Comparison of ENCODE assay signal across 17 cellular contexts in the genomic region with DNA sequence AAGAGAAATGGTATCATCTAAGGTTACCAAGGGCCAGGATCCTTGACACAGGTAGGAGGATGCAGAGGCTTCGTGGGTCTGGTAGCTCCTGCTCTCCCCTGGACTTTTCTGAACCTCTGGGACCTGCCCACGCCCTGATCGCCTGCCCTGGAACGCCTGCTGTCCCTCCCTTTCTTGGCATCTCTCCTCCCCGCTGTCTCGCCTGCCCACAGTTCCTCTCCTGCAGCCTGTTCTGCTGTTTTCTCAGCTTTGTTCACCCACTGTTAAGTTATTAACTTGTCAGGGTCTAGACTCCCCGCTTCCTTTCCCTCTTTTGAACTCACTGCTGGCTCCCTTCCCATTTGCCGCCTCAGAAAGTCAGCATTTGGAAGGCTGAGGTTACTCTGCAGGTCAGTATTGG. TPM values are rescaled to one million over a fixed set of nuclear protein-coding genes. Genes with fewer than 3 reads are reported as not detected.
DNase-seq lines count a peak whose midpoint lies in the region; FAIRE-seq and TF ChIP-seq lines count a peak whose summit lies in the region.
"Had no signal": no experiment of that assay in that cellular context is flagged by ENCODE, and none has a peak within 500 bp of the region (broad histone marks: within the 10 kb centered on the region; RNA-seq: fewer than 3 reads in every experiment).

No MANE protein-coding gene starts in this region.

- H3K4me3 ChIP-seq in cardiac muscle cell (no peak overlapping the region), left ventricle myocardium inferior (no peak overlapping the region), endothelial cell of umbilical vein (replicated peaks in 1 of 3; ENCODE audit: insufficient read depth in 1 of 3, low read depth in 1 of 3, low read length in 3 of 3) (no peak overlapping the region), uterus (no peak overlapping the region), SK-N-SH (ENCODE audit: low read depth in 2 of 2, low read length in 1 of 2) (no peak overlapping the region)

- CTCF ChIA-PET in endothelial cell of umbilical vein (lab: Charles Lee) (no interaction called here), SK-N-SH (lab: Yijun Ruan, JAX) (interaction anchor here (1.0 kb wide), 1 partner anchor 488 kb away, joined by 4 read pairs; no protein-coding TSS in a partner anchor)

- no peaks in the 10 kb centered on the region for H3K9me1 ChIP-seq in endothelial cell of umbilical vein (replicated peaks; ENCODE audit: control insufficient read depth, extremely low read depth, insufficient read depth, low read length)

- H3K9me3 Mint-ChIP-seq in nephron progenitor cell = no peaks in the 10 kb centered on the region
- H3K9me3 Mint-ChIP-seq: activated T-cell treated with anti-CD3 and anti-CD28 coated beads, Interleukin-2, amount 50 U/mL, for 24 hours had no signal

- no peak for TF ChIP-seq EP300 in SK-N-SH (IDR thresholded peaks at IDR 0.05; ENCODE audit: borderline replicate concordance in 1 of 2, low read depth in 1 of 2, low read length in 1 of 2)

- no peak for TF ChIP-seq POLR2A in endothelial cell of umbilical vein (IDR thresholded peaks at IDR 0.05; ENCODE audit: low read depth, low read length)
- no peak for TF ChIP-seq POLR2A in uterus (IDR thresholded peaks at IDR 0.05)

- DNase-seq in cardiac muscle cell (ENCODE audit: low read depth in 1 of 2, low spot score in 1 of 2) (no peak), left ventricle myocardium inferior (no peak), endothelial cell of umbilical vein (ENCODE audit: low read depth, low spot score) (peak; percentile 55), nephron progenitor cell (no peak), uterus (no peak), SK-N-SH (no peak), NCI-H1930 (lab: John Stamatoyannopoulos, UW) (no peak), NCI-H2029 (lab: John Stamatoyannopoulos, UW) (no peak)
- DNase-seq: activated CD4-positive, alpha-beta T cell treated with anti-CD3 and anti-CD28 coated beads for 1 hour; activated T-cell treated with anti-CD3 and anti-CD28 coated beads, Interleukin-2, amount 50 U/mL, for 24 hours; effector CD8-positive, alpha-beta T cell; NCI-H1105 treated with DMSO at 0.1 percent for 48 hours; OCI-M1; stimulated activated naive CD4-positive, alpha-beta T cell treated with Interleukin-2 at 50 U/mL for 16 hours had no signal

- 83% methylated on average over 8 of the region's 8 CpGs for WGBS in SK-N-SH (ENCODE audit: low lambda C conversion rate)

- peak overlapping the region; percentile 36 for H2AFZ ChIP-seq in endothelial cell of umbilical vein (ENCODE audit: low read depth, low read length)
- no peak overlapping the region for H2AFZ ChIP-seq in SK-N-SH (ENCODE audit: low read depth)

- H3K27ac ChIP-seq in cardiac muscle cell (peak overlapping the region; percentile 13), left ventricle myocardium inferior (replicated peaks) (no peak overlapping the region), endothelial cell of umbilical vein (ENCODE audit: insufficient read depth, low read depth, low read length) (no peak overlapping the region), uterus (peak overlapping the region; percentile 17 to 25), SK-N-SH (ENCODE audit: low read depth in 2 of 2, low read length in 1 of 2) (no peak overlapping the region)

- H4K20me1 ChIP-seq in endothelial cell of umbilical vein (replicated peaks; ENCODE audit: control insufficient read depth, extremely low read depth, insufficient read depth, low read length) (no peaks in the 10 kb centered on the region), SK-N-SH (ENCODE audit: insufficient read depth) (no peaks in the 10 kb centered on the region)

- no peak for FAIRE-seq in endothelial cell of umbilical vein (lab: Jason Lieb, UNC)
- FAIRE-seq: A204.1, GM19239 had no signal

- TF ChIP-seq CTCF in cardiac muscle cell (IDR thresholded peaks at IDR 0.05; ENCODE audit: low read depth, low read length) (no peak), left ventricle myocardium inferior (IDR thresholded peaks at IDR 0.05; ENCODE audit: borderline replicate concordance) (no peak), endothelial cell of umbilical vein (IDR thresholded peaks at IDR 0.05; ENCODE audit: extremely low read depth in 1 of 2, insufficient read depth in 1 of 2, low read depth in 1 of 2, low read length in 2 of 2) (no peak), nephron progenitor cell (IDR thresholded peaks at IDR 0.05) (no peak), uterus (IDR thresholded peaks at IDR 0.05) (no peak), SK-N-SH (IDR thresholded peaks at IDR 0.05) (no peak)

- POLR2A ChIA-PET in endothelial cell of umbilical vein (lab: Charles Lee) (interaction anchor here (1.1 kb wide), 1 partner anchor 42 kb away, joined by 3 read pairs; no protein-coding TSS in a partner anchor), SK-N-SH (lab: Yijun Ruan, JAX) (no interaction called here)

- no peak overlapping the region for H3K4me2 ChIP-seq in endothelial cell of umbilical vein (ENCODE audit: insufficient read depth, low read length)
- no peak overlapping the region for H3K4me2 ChIP-seq in SK-N-SH

- H3K9ac ChIP-seq in endothelial cell of umbilical vein (replicated peaks; ENCODE audit: extremely low read depth, insufficient read depth, low read length) (no peak overlapping the region), SK-N-SH (no peak overlapping the region)

- H3K4me1 ChIP-seq in cardiac muscle cell (ENCODE audit: low read depth) (peaks cover 62% of the 10 kb centered on the region), left ventricle myocardium inferior (peaks cover 18% of the 10 kb centered on the region), endothelial cell of umbilical vein (ENCODE audit: control insufficient read depth, extremely low read depth, insufficient read depth, low read length) (no peaks in the 10 kb centered on the region), uterus (no peaks in the 10 kb centered on the region), SK-N-SH (ENCODE audit: control insufficient read depth in 1 of 2, insufficient read depth in 2 of 2, low read depth in 1 of 2, low read length in 1 of 2) (peaks cover 0 to 38% of the 10 kb centered on the region in 2 experiments; a peak in 2 of 4 replicates)

- no peaks in the 10 kb centered on the region for H3K9me3 ChIP-seq in cardiac muscle cell (ENCODE audit: low read depth)
- H3K9me3 ChIP-seq in left ventricle myocardium inferior (replicated peaks) = no peaks in the 10 kb centered on the region
- H3K9me3 ChIP-seq in endothelial cell of umbilical vein (replicated peaks; ENCODE audit: control insufficient read depth, insufficient read depth, low read length) = no peaks in the 10 kb centered on the region
- H3K9me3 ChIP-seq in uterus = no peaks in the 10 kb centered on the region
- H3K9me3 ChIP-seq in SK-N-SH = no peaks in the 10 kb centered on the region

- peaks cover 88% of the 10 kb centered on the region for H3K4me1 Mint-ChIP-seq in nephron progenitor cell

- H3K27me3 Mint-ChIP-seq in nephron progenitor cell (ENCODE audit: low read depth, poor library complexity) = no peaks in the 10 kb centered on the region

- peak overlapping the region; percentile 91 for H3K27ac Mint-ChIP-seq in nephron progenitor cell
- H3K27ac Mint-ChIP-seq: activated T-cell treated with anti-CD3 and anti-CD28 coated beads, Interleukin-2, amount 50 U/mL, for 24 hours had no signal

- peaks cover 6% of the 10 kb centered on the region for H3K36me3 Mint-ChIP-seq in nephron progenitor cell (ENCODE audit: low read depth)

- H3K27me3 ChIP-seq in cardiac muscle cell (no peaks in the 10 kb centered on the region), left ventricle myocardium inferior (ENCODE audit: low read depth) (no peaks in the 10 kb centered on the region), endothelial cell of umbilical vein (ENCODE audit: control insufficient read depth in 2 of 2, insufficient read depth in 2 of 2, low read length in 2 of 2) (peaks cover 0 to 3% of the 10 kb centered on the region in 2 experiments), uterus (no peaks in the 10 kb centered on the region), SK-N-SH (ENCODE audit: insufficient read depth) (no peaks in the 10 kb centered on the region)

- intact Hi-C loops in left ventricle myocardium inferior (cut with micrococcal nuclease) = no loop called here
- intact Hi-C loops in endothelial cell of umbilical vein (cut with micrococcal nuclease) = no loop called here
- intact Hi-C loops in uterus (cut with DNase I; ENCODE audit: low total_unique reads) = no loop called here

- no peaks in the 10 kb centered on the region for H3F3A ChIP-seq in SK-N-SH (replicated peaks; ENCODE audit: insufficient read depth)

- dilution Hi-C loops in endothelial cell of umbilical vein (cut with MboI; ENCODE audit: extremely low pct_ligation_motif_present, low sequenced_read_pairs) = no loop called here

- BruUV-seq in endothelial cell of umbilical vein (replicated peaks; lab: Mats Ljungman, UMichigan) = no TSS peak

- H3K79me2 ChIP-seq in endothelial cell of umbilical vein (ENCODE audit: control insufficient read depth, insufficient read depth, low read length) (no peaks in the 10 kb centered on the region), SK-N-SH (ENCODE audit: insufficient read depth) (no peaks in the 10 kb centered on the region)

- H3K9me2 ChIP-seq in SK-N-SH = no peaks in the 10 kb centered on the region

- no peak overlapping the region for H3K4me3 Mint-ChIP-seq in nephron progenitor cell
- H3K4me3 Mint-ChIP-seq: activated T-cell treated with anti-CD3 and anti-CD28 coated beads, Interleukin-2, amount 50 U/mL, for 24 hours had no signal

- TF ChIP-seq RAD21 in SK-N-SH (IDR thresholded peaks at IDR 0.05; ENCODE audit: low read length) = no peak

- H3K36me3 ChIP-seq in cardiac muscle cell = no peaks in the 10 kb centered on the region
- H3K36me3 ChIP-seq in left ventricle myocardium inferior = no peaks in the 10 kb centered on the region
- H3K36me3 ChIP-seq in endothelial cell of umbilical vein (ENCODE audit: control insufficient read depth in 2 of 2, extremely low read depth in 1 of 2, insufficient read depth in 2 of 2, low read length in 2 of 2) = no peaks in the 10 kb centered on the region
- no peaks in the 10 kb centered on the region for H3K36me3 ChIP-seq in uterus
- peaks cover 0 to 8% of the 10 kb centered on the region in 2 experiments for H3K36me3 ChIP-seq in SK-N-SH (replicated peaks in 1 of 2; ENCODE audit: control insufficient read depth in 1 of 2, insufficient read depth in 2 of 2, low read length in 1 of 2)

RNA-seq across cellular contexts. Expression of a gene that starts 19.8 kb away (rescaled TPM):
- total RNA-seq in cardiac muscle cell (3.5 and 8.6 TPM in 2 replicates), left ventricle myocardium inferior (13.0 TPM), endothelial cell of umbilical vein (0.85 TPM in 1 of 2 replicates, not detected in the other), uterus (10 to 100 TPM in 1 of 4 donors, 1 to 10 TPM in 2, under 1 TPM in 1; 0.77 to 12.6 (median 5.9) TPM)
- polyA plus RNA-seq in cardiac muscle cell (3.5 and 9.0 TPM in 2 replicates), endothelial cell of umbilical vein (0.29 and 0.30 TPM in 2 replicates), SK-N-SH (2012; rRNA removed) (4.9 and 6.2 TPM in 2 replicates)
- 0.31 and 0.35 TPM in 2 replicates for polyA plus RNA-seq in endothelial cell of umbilical vein (2011; cell fraction: cytosol; rRNA removed)
- 0.20 and 0.59 TPM in 2 replicates for polyA plus RNA-seq in endothelial cell of umbilical vein (2011; cell fraction: nucleus; rRNA removed)
- 0.54 TPM in 1 of 2 replicates, not detected in the other for polyA plus RNA-seq in endothelial cell of umbilical vein (2012)
- polyA minus RNA-seq in endothelial cell of umbilical vein = 0.72 and 1.2 TPM in 2 replicates
- not detected for polyA minus RNA-seq in endothelial cell of umbilical vein (2011; cell fraction: cytosol; rRNA and poly(A)+ RNA removed)
- 1.8 TPM in 1 of 2 replicates, not detected in the other for polyA minus RNA-seq in endothelial cell of umbilical vein (2011; cell fraction: nucleus; rRNA and poly(A)+ RNA removed)
- 5.9 and 6.0 TPM in 2 replicates for polyA plus RNA-seq in SK-N-SH (2012; cell fraction: cytosol; rRNA removed)
- 10.6 and 14.3 TPM in 2 replicates for polyA plus RNA-seq in SK-N-SH (2012; cell fraction: nucleus; rRNA removed)
- total RNA-seq: G401 had no signal

Comparison
In these comparisons a context has a peak if more than half of its experiments do, and no peak if none do; other contexts are left out.
1. H3K27ac ChIP-seq: peak in cardiac muscle cell (single experiment) and uterus (2 of 2); none in left ventricle myocardium inferior (single experiment), endothelial cell of umbilical vein (single experiment) and SK-N-SH (0 of 2).